ENCODE assay signal across 25 cellular contexts in genomic region chr15:54014067-54014466, GRCh38. TPM values are rescaled to one million over a fixed set of nuclear protein-coding genes. Genes with fewer than 3 reads are reported as not detected.
DNase-seq lines count a peak whose midpoint lies in the region; ATAC-seq and TF ChIP-seq lines count a peak whose summit lies in the region.
"Had no signal": no experiment of that assay in that cellular context is flagged by ENCODE, and none has a peak within 500 bp of the region (broad histone marks: within the 10 kb centered on the region; RNA-seq: fewer than 3 reads in every experiment).

No MANE protein-coding gene starts in this region.

- H3K36me3 ChIP-seq in psoas muscle (ENCODE audit: insufficient read depth in 1 of 2, low read depth in 1 of 2): no peaks in the 10 kb centered on the region
- H3K36me3 ChIP-seq: BE2C, BLaER1 had no signal

- no peak overlapping the region for H3K27ac ChIP-seq in psoas muscle
- H3K27ac ChIP-seq: BLaER1 had no signal

- no peaks in the 10 kb centered on the region for H3K9me3 ChIP-seq in psoas muscle
- H3K9me3 ChIP-seq: BE2C, BLaER1 had no signal

- intact Hi-C loops in psoas muscle (cut with DNase I): loop anchor here in 1 of 2 donors (10.0 kb wide), 1 partner anchor 769 kb away; no protein-coding TSS in a partner anchor

- TF ChIP-seq CTCF in fibroblast of the aortic adventitia (IDR thresholded peaks at IDR 0.05; ENCODE audit: insufficient read depth, low read length) (no peak), psoas muscle (IDR thresholded peaks at IDR 0.05) (no peak)

- H3K27me3 ChIP-seq in psoas muscle (ENCODE audit: insufficient read depth in 3 of 3, low read length in 2 of 3): no peaks in the 10 kb centered on the region
- H3K27me3 ChIP-seq: BE2C, BLaER1 had no signal

- in situ Hi-C loops in G401 (cut with HindIII; ENCODE audit: low sequenced_read_pairs): no loop called here

- no peaks in the 10 kb centered on the region for H3K4me1 ChIP-seq in psoas muscle
- H3K4me1 ChIP-seq: BLaER1 had no signal

- WGBS in psoas muscle, 3 donors: 72 to 77% (median 76%) methylated on average over 1 of the region's 1 CpG

- DNase-seq in G401 (ENCODE audit: low spot score) (peak; percentile 51), fibroblast of the aortic adventitia (ENCODE audit: low read depth) (peak; percentile 2), psoas muscle (no peak), SIG-M5 (lab: John Stamatoyannopoulos, UW) (no peak), activated T-cell treated with anti-CD3 and anti-CD28 coated beads for 4 hours (no peak)
- DNase-seq: 8988T; ACHN; BE2C; C1 segment of cervical spinal cord; CD4-positive, alpha-beta memory T cell; CD4-positive, CD25-positive, alpha-beta regulatory T cell; CD8-positive, alpha-beta memory T cell; DMS 273 treated with DMSO at 0.1 percent for 48 hours; DMS153; DMS53; DMS79; DND-41; EL; GF-D8 had no signal

- ATAC-seq in psoas muscle (peak in 3 of 4 donors; percentile 56 to 75 (median 62)), GM18520 (IDR thresholded peaks at IDR 0.05; ENCODE audit: unreplicated experiment) (no peak), GM21390 (IDR thresholded peaks at IDR 0.05; ENCODE audit: unreplicated experiment) (no peak)

- H3K4me3 ChIP-seq in fibroblast of the aortic adventitia (ENCODE audit: low read depth, low read length) (no peak overlapping the region), psoas muscle (no peak overlapping the region)
- H3K4me3 ChIP-seq: BLaER1 had no signal

RNA-seq across cellular contexts. Expression of gene UNC13C, which starts 35.8 kb away (rescaled TPM):
- not detected in 2 replicates for total RNA-seq in G401 (2014; rRNA removed; shearing (Covaris generic))
- 0.81 TPM in 1 of 2 replicates, not detected in the other for total RNA-seq in fibroblast of the aortic adventitia (ENCODE audit: low replicate concordance)
- total RNA-seq in psoas muscle: 10 to 100 TPM in 2 of 4 donors, 1 to 10 TPM in 2; 1.6 to 14.4 (median 7.0) TPM
- under 1 TPM in 2 of 3 donors, not detected in 1; 0.51 to 0.77 TPM for polyA plus RNA-seq in psoas muscle
- total RNA-seq: A673; CD4-positive, alpha-beta memory T cell; CD4-positive, CD25-positive, alpha-beta regulatory T cell; CD8-positive, alpha-beta memory T cell had no signal
- polyA plus RNA-seq: AG04450; CD14-positive monocyte; CD4-positive, alpha-beta memory T cell; CD4-positive, CD25-positive, alpha-beta regulatory T cell; CD8-positive, alpha-beta memory T cell had no signal

Comparison
In these comparisons a context has a peak if more than half of its experiments do, and no peak if none do; other contexts are left out.
1. DNase-seq: peak in G401 (single experiment) and fibroblast of the aortic adventitia (single experiment); none in psoas muscle (0 of 2), SIG-M5 (single experiment) and activated T-cell treated with anti-CD3 and anti-CD28 coated beads for 4 hours (single experiment).
2. ATAC-seq: peak in psoas muscle (3 of 4); none in GM18520 (single experiment) and GM21390 (single experiment).